Comparison of ENCODE assay signal across 8 cellular contexts in genomic region chr13:50511877-50512332, GRCh38.
DNase-seq lines count a peak whose midpoint lies in the region; ATAC-seq and TF ChIP-seq lines count a peak whose summit lies in the region.

No MANE protein-coding gene starts in this region.

- DNase-seq in AG10803 (ENCODE audit: low read depth) (no peak), NCI-H128 (lab: John Stamatoyannopoulos, UW; ENCODE audit: unreplicated experiment) (no peak), NCI-H526 (lab: John Stamatoyannopoulos, UW) (no peak), midbrain (lab: John Stamatoyannopoulos, UW) (no peak)
- DNase-seq in Jurkat, Clone E6-1 (ENCODE audit: low read depth, low spot score), result peak; percentile 63

- H3K9me3 ChIP-seq in skeletal muscle tissue (ENCODE audit: control insufficient read depth in 3 of 3, low read length in 3 of 3), result no peaks in the 10 kb centered on the region

- peak overlapping the region in 1 of 3 donors; percentile 60 for H3K9ac ChIP-seq in skeletal muscle tissue (ENCODE audit: low read depth in 1 of 3, low read length in 3 of 3)

- ATAC-seq in GM21367 (IDR thresholded peaks at IDR 0.05; ENCODE audit: unreplicated experiment), result peak; percentile 42

- peak overlapping the region; percentile 30 for H3K27ac ChIP-seq in cingulate gyrus (ENCODE audit: low read depth, low read length)
- H3K27ac ChIP-seq in skeletal muscle tissue (ENCODE audit: low read depth, low read length), result peak overlapping the region; percentile 88

- no peak for TF ChIP-seq CTCF in AG10803 (conservative IDR thresholded peaks at IDR 0.05; ENCODE audit: low read length)

- no peaks in the 10 kb centered on the region for H3K27me3 ChIP-seq in skeletal muscle tissue (ENCODE audit: control insufficient read depth in 3 of 3, insufficient read depth in 3 of 3, low read length in 3 of 3)

- H3K4me3 ChIP-seq in AG10803 (ENCODE audit: low read length) (peak overlapping the region; percentile 47), skeletal muscle tissue (ENCODE audit: low read length in 3 of 3) (peak overlapping the region; percentile 38 to 65 (median 60))
- H3K4me3 ChIP-seq in Jurkat, Clone E6-1 (ENCODE audit: low read length), result peak overlapping the region; percentile 51

- H3K36me3 ChIP-seq in skeletal muscle tissue (ENCODE audit: control insufficient read depth in 3 of 3, insufficient read depth in 3 of 3, low read length in 3 of 3), result no peaks in the 10 kb centered on the region

- H3K4me1 ChIP-seq in skeletal muscle tissue (ENCODE audit: control insufficient read depth in 3 of 3, insufficient read depth in 3 of 3, low read length in 3 of 3), result peaks cover 15 to 20% (median 18%) of the 10 kb centered on the region in 3 donors
